In the genomic region with DNA sequence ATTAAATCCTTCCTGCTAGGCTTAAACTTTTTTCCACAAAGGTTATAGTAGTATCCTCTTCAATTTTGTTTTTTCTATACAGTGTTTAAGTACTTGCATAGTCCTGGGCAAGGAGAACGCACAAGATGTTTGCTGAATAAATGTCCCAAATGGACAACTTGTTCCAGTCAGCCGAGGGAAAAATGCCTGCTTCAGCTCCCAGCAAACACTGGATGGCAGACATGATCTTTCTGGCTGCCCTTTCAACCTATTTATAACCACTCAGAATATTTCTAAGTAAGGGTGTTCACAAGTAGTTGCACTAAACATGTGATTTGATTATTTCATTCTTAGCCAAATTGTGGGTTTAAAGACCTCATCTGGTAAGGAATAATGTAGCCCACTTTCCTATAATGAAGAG, we compare ENCODE assay signal across 1 cellular context.
TF ChIP-seq lines count a peak whose summit lies in the region.

No MANE protein-coding gene starts in this region.

TF ChIP-seq in HCT116, 20 proteins besides CTCF, POLR2A, EP300 and RAD21 (continued from another document):
- TF ChIP-seq, protein P1, sequence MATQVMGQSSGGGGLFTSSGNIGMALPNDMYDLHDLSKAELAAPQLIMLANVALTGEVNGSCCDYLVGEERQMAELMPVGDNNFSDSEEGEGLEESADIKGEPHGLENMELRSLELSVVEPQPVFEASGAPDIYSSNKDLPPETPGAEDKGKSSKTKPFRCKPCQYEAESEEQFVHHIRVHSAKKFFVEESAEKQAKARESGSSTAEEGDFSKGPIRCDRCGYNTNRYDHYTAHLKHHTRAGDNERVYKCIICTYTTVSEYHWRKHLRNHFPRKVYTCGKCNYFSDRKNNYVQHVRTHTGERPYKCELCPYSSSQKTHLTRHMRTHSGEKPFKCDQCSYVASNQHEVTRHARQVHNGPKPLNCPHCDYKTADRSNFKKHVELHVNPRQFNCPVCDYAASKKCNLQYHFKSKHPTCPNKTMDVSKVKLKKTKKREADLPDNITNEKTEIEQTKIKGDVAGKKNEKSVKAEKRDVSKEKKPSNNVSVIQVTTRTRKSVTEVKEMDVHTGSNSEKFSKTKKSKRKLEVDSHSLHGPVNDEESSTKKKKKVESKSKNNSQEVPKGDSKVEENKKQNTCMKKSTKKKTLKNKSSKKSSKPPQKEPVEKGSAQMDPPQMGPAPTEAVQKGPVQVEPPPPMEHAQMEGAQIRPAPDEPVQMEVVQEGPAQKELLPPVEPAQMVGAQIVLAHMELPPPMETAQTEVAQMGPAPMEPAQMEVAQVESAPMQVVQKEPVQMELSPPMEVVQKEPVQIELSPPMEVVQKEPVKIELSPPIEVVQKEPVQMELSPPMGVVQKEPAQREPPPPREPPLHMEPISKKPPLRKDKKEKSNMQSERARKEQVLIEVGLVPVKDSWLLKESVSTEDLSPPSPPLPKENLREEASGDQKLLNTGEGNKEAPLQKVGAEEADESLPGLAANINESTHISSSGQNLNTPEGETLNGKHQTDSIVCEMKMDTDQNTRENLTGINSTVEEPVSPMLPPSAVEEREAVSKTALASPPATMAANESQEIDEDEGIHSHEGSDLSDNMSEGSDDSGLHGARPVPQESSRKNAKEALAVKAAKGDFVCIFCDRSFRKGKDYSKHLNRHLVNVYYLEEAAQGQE (IDR thresholded peaks at IDR 0.05; ENCODE audit: low read depth): no peak
- TF ChIP-seq, protein P2, sequence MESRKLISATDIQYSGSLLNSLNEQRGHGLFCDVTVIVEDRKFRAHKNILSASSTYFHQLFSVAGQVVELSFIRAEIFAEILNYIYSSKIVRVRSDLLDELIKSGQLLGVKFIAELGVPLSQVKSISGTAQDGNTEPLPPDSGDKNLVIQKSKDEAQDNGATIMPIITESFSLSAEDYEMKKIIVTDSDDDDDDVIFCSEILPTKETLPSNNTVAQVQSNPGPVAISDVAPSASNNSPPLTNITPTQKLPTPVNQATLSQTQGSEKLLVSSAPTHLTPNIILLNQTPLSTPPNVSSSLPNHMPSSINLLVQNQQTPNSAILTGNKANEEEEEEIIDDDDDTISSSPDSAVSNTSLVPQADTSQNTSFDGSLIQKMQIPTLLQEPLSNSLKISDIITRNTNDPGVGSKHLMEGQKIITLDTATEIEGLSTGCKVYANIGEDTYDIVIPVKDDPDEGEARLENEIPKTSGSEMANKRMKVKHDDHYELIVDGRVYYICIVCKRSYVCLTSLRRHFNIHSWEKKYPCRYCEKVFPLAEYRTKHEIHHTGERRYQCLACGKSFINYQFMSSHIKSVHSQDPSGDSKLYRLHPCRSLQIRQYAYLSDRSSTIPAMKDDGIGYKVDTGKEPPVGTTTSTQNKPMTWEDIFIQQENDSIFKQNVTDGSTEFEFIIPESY (IDR thresholded peaks at IDR 0.05; ENCODE audit: extremely low read depth, insufficient replicate concordance, low read length): no peak
